In genomic region chr6:70411948-70412796, GRCh38 we compare ENCODE assay signal across 8 cellular contexts. TPM values are rescaled to one million over a fixed set of nuclear protein-coding genes. Genes with fewer than 3 reads are reported as not detected.
DNase-seq lines count a peak whose midpoint lies in the region; ATAC-seq lines count a peak whose summit lies in the region.

No MANE protein-coding gene starts in this region.

- peak overlapping the region; percentile 97 for H2AFZ ChIP-seq in ACC112 (ENCODE audit: low read length, unreplicated experiment)

- H3K79me2 ChIP-seq in ACC112 (ENCODE audit: control insufficient read depth, insufficient read depth, low read length, unreplicated experiment) = peaks cover 9% of the 10 kb centered on the region

- H3K9me3 Mint-ChIP-seq in central memory CD8-positive, alpha-beta T cell = no peaks in the 10 kb centered on the region

- H3K27me3 ChIP-seq in ACC112 (ENCODE audit: insufficient read depth, low read length) (no peaks in the 10 kb centered on the region), HUES64 (ENCODE audit: insufficient read depth, low read length) (no peaks in the 10 kb centered on the region; the same call in 1 of the 2 replicates), muscle layer of colon (ENCODE audit: control insufficient read depth in 1 of 2, insufficient read depth in 2 of 2, low read length in 2 of 2) (no peaks in the 10 kb centered on the region)

- peaks cover 21% of the 10 kb centered on the region for H3K4me1 ChIP-seq in ACC112 (ENCODE audit: control insufficient read depth, insufficient read depth, low read length, unreplicated experiment)
- H3K4me1 ChIP-seq in HUES64 (ENCODE audit: insufficient read depth, low read length) = peaks cover 12% of the 10 kb centered on the region
- peaks cover 5% of the 10 kb centered on the region for H3K4me1 ChIP-seq in muscle layer of colon (ENCODE audit: insufficient read depth, low read length)

- H3K4me3 ChIP-seq in ACC112 (ENCODE audit: low read depth, low read length) (peak overlapping the region; percentile 82), HUES64 (ENCODE audit: low read length) (peak overlapping the region; percentile 86), muscle layer of colon (ENCODE audit: low read depth in 1 of 2, low read length in 2 of 2) (peak overlapping the region; percentile 92 to 98)

- H3K9me3 ChIP-seq in HUES64 (ENCODE audit: insufficient read depth, low read depth, low read length) (no peaks in the 10 kb centered on the region), muscle layer of colon (ENCODE audit: low read length) (no peaks in the 10 kb centered on the region)

- DNase-seq in central memory CD8-positive, alpha-beta T cell (ENCODE audit: low spot score in 2 of 2) = no peak
- DNase-seq in NCI-H2196 (lab: John Stamatoyannopoulos, UW; ENCODE audit: unreplicated experiment) = no peak
- no peak for DNase-seq in stimulated activated CD4-positive, alpha-beta T cell treated with anti-CD3 and anti-CD28 coated beads, Interleukin-2, amount 100 ng/mL, for 24 hours
- DNase-seq in hypothalamus (lab: John Stamatoyannopoulos, UW) = no peak

- no peaks in the 10 kb centered on the region for H3K27me3 Mint-ChIP-seq in central memory CD8-positive, alpha-beta T cell

- H3K36me3 ChIP-seq in ACC112 (ENCODE audit: insufficient read depth, low read length) = no peaks in the 10 kb centered on the region
- H3K36me3 ChIP-seq in HUES64 (ENCODE audit: insufficient read depth, low read length) = peaks cover 5% of the 10 kb centered on the region
- H3K36me3 ChIP-seq in muscle layer of colon (ENCODE audit: insufficient read depth, low read length) = no peaks in the 10 kb centered on the region

- H3K4me3 Mint-ChIP-seq in central memory CD8-positive, alpha-beta T cell = peak overlapping the region; percentile 90

- H3K27ac Mint-ChIP-seq in central memory CD8-positive, alpha-beta T cell (ENCODE audit: low read depth) = peak overlapping the region; percentile 93

- peak overlapping the region; percentile 95 for H3K9ac ChIP-seq in HUES64 (ENCODE audit: low read depth, low read length)
- H3K9ac ChIP-seq in muscle layer of colon (ENCODE audit: low read length) = peak overlapping the region; percentile 88

- H3K27ac ChIP-seq in ACC112 (ENCODE audit: low read depth, low read length) = peak overlapping the region; percentile 41
- H3K27ac ChIP-seq in HUES64 (ENCODE audit: low read depth, low read length) = peak overlapping the region; percentile 86; the same call in 1 of the 2 replicates
- H3K27ac ChIP-seq in muscle layer of colon (ENCODE audit: low read depth, low read length) = peak overlapping the region; percentile 73

- H3K4me1 Mint-ChIP-seq in central memory CD8-positive, alpha-beta T cell = peaks cover 24% of the 10 kb centered on the region

- WGBS in HUES64 = 93% methylated on average over 14 of the region's 14 CpGs

- peaks cover 11% of the 10 kb centered on the region for H3K36me3 Mint-ChIP-seq in central memory CD8-positive, alpha-beta T cell (ENCODE audit: insufficient read depth)

- no peak for ATAC-seq in central memory CD8-positive, alpha-beta T cell (replicated peaks; ENCODE audit: extremely low read depth, poor library complexity, severe bottlenecking)
- no peak for ATAC-seq in HG03280 (IDR thresholded peaks at IDR 0.05; ENCODE audit: unreplicated experiment)

RNA-seq across cellular contexts. Expression of gene FAM135A, which starts 1.1 kb away (rescaled TPM):
- polyA plus RNA-seq in HUES64 (2013, experiment 1 of 2) = 19.6 TPM
- polyA plus RNA-seq in HUES64 (2013, experiment 2 of 2) = 24.7 TPM
